11 cellular contexts compared by ENCODE assay signal in the genomic region with DNA sequence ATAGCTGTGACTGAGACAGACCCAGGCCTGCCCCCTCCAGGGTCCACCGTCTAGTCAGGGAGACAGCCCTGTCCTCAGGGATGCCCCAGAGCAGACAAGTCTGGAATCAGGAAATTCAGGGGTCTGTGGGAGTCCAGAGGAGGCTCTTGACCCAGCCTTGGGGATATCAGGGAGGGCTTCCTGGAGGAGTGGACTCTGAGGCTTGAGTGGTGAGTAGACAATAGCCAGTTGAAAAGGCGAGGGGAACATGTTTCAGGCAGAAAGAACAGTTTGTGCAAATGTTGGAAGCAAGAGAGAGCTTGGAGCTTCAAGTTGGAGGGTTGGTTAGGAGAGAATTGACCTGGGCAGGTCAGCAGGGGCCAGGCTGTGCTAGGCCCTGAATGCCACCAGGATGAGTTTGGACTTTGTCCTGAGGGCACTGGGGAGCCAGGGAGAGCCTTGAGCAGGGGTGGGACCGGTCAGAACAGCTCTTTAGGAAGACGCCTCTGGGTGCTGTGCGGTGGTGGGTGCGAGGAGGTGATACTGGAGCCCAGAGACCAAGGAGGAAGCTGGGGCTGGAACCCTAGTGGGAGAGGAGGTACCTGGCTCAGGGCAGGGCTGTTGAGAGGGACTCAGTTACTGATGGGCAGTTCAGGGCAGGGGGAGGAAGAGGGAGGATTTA. TPM values are rescaled to one million over a fixed set of nuclear protein-coding genes. Genes with fewer than 3 reads are reported as not detected.
A peak's percentile ranks its signal among the peaks of the same experiment; 100 is the strongest.
DNase-seq lines count a peak whose midpoint lies in the region; ATAC-seq and TF ChIP-seq lines count a peak whose summit lies in the region.
"Had no signal": no experiment of that assay in that cellular context is flagged by ENCODE, and none has a peak within 500 bp of the region (broad histone marks: within the 10 kb centered on the region; RNA-seq: fewer than 3 reads in every experiment).

No MANE protein-coding gene starts in this region.

- peak overlapping the region; percentile 19 for H3K4me3 Mint-ChIP-seq in activated CD8-positive, alpha-beta memory T cell treated with anti-CD3 and anti-CD28 coated beads, Interleukin-2, amount 10 ng/mL, durations not matched to agents 7 days and 5 days
- H3K4me3 Mint-ChIP-seq in activated CD8-positive, alpha-beta T cell treated with anti-CD3 and anti-CD28 coated beads for 36 hours: peak overlapping the region; percentile 84
- peak overlapping the region; percentile 48 for H3K4me3 Mint-ChIP-seq in memory B cell

- peak overlapping the region; percentile 7 for H3K27ac Mint-ChIP-seq in activated CD8-positive, alpha-beta memory T cell treated with anti-CD3 and anti-CD28 coated beads, Interleukin-2, amount 10 ng/mL, durations not matched to agents 7 days and 5 days
- H3K27ac Mint-ChIP-seq in activated CD8-positive, alpha-beta T cell treated with anti-CD3 and anti-CD28 coated beads for 36 hours: peak overlapping the region; percentile 48
- peak overlapping the region; percentile 76 for H3K27ac Mint-ChIP-seq in memory B cell

- H3K27me3 ChIP-seq in stomach smooth muscle (ENCODE audit: control insufficient read depth in 1 of 2, insufficient read depth in 2 of 2, low read length in 2 of 2): no peaks in the 10 kb centered on the region
- H3K27me3 ChIP-seq: dorsolateral prefrontal cortex, SJCRH30 had no signal

- peaks cover 28% of the 10 kb centered on the region for H3K4me1 Mint-ChIP-seq in activated CD8-positive, alpha-beta memory T cell treated with anti-CD3 and anti-CD28 coated beads, Interleukin-2, amount 10 ng/mL, durations not matched to agents 7 days and 5 days
- H3K4me1 Mint-ChIP-seq in activated CD8-positive, alpha-beta T cell treated with anti-CD3 and anti-CD28 coated beads for 36 hours (ENCODE audit: low read depth): peaks cover 36% of the 10 kb centered on the region
- peaks cover 38% of the 10 kb centered on the region for H3K4me1 Mint-ChIP-seq in memory B cell

- no peak overlapping the region for H3K4me3 ChIP-seq in stomach smooth muscle (ENCODE audit: low read length in 2 of 2)

- no peak for ATAC-seq in activated CD8-positive, alpha-beta memory T cell treated with anti-CD3 and anti-CD28 coated beads, Interleukin-2, amount 10 ng/mL, durations not matched to agents 7 days and 5 days
- ATAC-seq in activated CD8-positive, alpha-beta T cell treated with anti-CD3 and anti-CD28 coated beads for 36 hours: no peak
- ATAC-seq in memory B cell (ENCODE audit: low read depth) (no peak), HG03039 (IDR thresholded peaks at IDR 0.05; ENCODE audit: unreplicated experiment) (no peak)

- no peaks in the 10 kb centered on the region for H3K9me3 ChIP-seq in stomach smooth muscle (ENCODE audit: control insufficient read depth in 2 of 2, low read length in 2 of 2)
- H3K9me3 ChIP-seq: SJCRH30 had no signal

- H3K9ac ChIP-seq in stomach smooth muscle (ENCODE audit: low read length in 2 of 2): peak overlapping the region in 1 of 2 donors; percentile 80

- intact Hi-C loops in activated CD8-positive, alpha-beta T cell treated with anti-CD3 and anti-CD28 coated beads for 36 hours (cut with micrococcal nuclease): no loop called here

- no peaks in the 10 kb centered on the region for H3K27me3 Mint-ChIP-seq in activated CD8-positive, alpha-beta memory T cell treated with anti-CD3 and anti-CD28 coated beads, Interleukin-2, amount 10 ng/mL, durations not matched to agents 7 days and 5 days
- no peaks in the 10 kb centered on the region for H3K27me3 Mint-ChIP-seq in activated CD8-positive, alpha-beta T cell treated with anti-CD3 and anti-CD28 coated beads for 36 hours
- no peaks in the 10 kb centered on the region for H3K27me3 Mint-ChIP-seq in memory B cell

- TF ChIP-seq CTCF in activated CD8-positive, alpha-beta T cell treated with anti-CD3 and anti-CD28 coated beads for 36 hours (IDR thresholded peaks at IDR 0.05): no peak

- peak overlapping the region; percentile 37 for H3K27ac ChIP-seq in stomach smooth muscle (ENCODE audit: low read length)
- H3K27ac ChIP-seq: SJCRH30 had no signal

- POLR2A ChIA-PET in activated CD8-positive, alpha-beta T cell treated with anti-CD3 and anti-CD28 coated beads for 36 hours (lab: Charles Lee): interaction anchor here (0.8 to 1.8 kb wide), 6 partner anchors 10 to 148 kb away, joined by 3 to 5 read pairs (median 3); no protein-coding TSS in a partner anchor

- H3K36me3 Mint-ChIP-seq in activated CD8-positive, alpha-beta memory T cell treated with anti-CD3 and anti-CD28 coated beads, Interleukin-2, amount 10 ng/mL, durations not matched to agents 7 days and 5 days: peaks cover 29% of the 10 kb centered on the region
- H3K36me3 Mint-ChIP-seq in activated CD8-positive, alpha-beta T cell treated with anti-CD3 and anti-CD28 coated beads for 36 hours (ENCODE audit: low read depth): peaks cover 32% of the 10 kb centered on the region
- peaks cover 28% of the 10 kb centered on the region for H3K36me3 Mint-ChIP-seq in memory B cell

- no peak for DNase-seq in activated CD8-positive, alpha-beta memory T cell treated with anti-CD3 and anti-CD28 coated beads, Interleukin-2, amount 10 ng/mL, durations not matched to agents 7 days and 5 days
- no peak for DNase-seq in activated CD8-positive, alpha-beta memory T cell treated with anti-CD3 and anti-CD28 coated beads, Interleukin-2, amount 50 U/mL, for 4 hours
- no peak for DNase-seq in activated CD8-positive, alpha-beta T cell treated with anti-CD3 and anti-CD28 coated beads for 36 hours
- DNase-seq in memory B cell (ENCODE audit: low spot score in 2 of 2) (no peak), cerebellum (ENCODE audit: low spot score) (no peak), NCI-H1105 treated with DMSO at 0.1 percent for 48 hours (lab: John Stamatoyannopoulos, UW) (no peak)
- DNase-seq: activated CD8-positive, alpha-beta memory T cell treated with anti-CD3 and anti-CD28 coated beads, Interleukin-2, amount 50 U/mL, for 48 hours; dorsolateral prefrontal cortex; SJCRH30 had no signal

- H3K4me1 ChIP-seq in stomach smooth muscle (ENCODE audit: control insufficient read depth, insufficient read depth, low read length): peaks cover 27% of the 10 kb centered on the region
- H3K4me1 ChIP-seq: SJCRH30 had no signal

- H3K9me3 Mint-ChIP-seq in activated CD8-positive, alpha-beta memory T cell treated with anti-CD3 and anti-CD28 coated beads, Interleukin-2, amount 10 ng/mL, durations not matched to agents 7 days and 5 days (ENCODE audit: low read depth): no peaks in the 10 kb centered on the region
- no peaks in the 10 kb centered on the region for H3K9me3 Mint-ChIP-seq in activated CD8-positive, alpha-beta T cell treated with anti-CD3 and anti-CD28 coated beads for 36 hours
- H3K9me3 Mint-ChIP-seq in memory B cell: no peaks in the 10 kb centered on the region

- H3K36me3 ChIP-seq in stomach smooth muscle (ENCODE audit: control insufficient read depth in 2 of 2, insufficient read depth in 2 of 2, low read length in 2 of 2): peaks cover 30 to 31% of the 10 kb centered on the region in 2 donors

- CTCF ChIA-PET in activated CD8-positive, alpha-beta memory T cell treated with anti-CD3 and anti-CD28 coated beads, Interleukin-2, amount 10 ng/mL, durations not matched to agents 7 days and 5 days (lab: Charles Lee): interaction anchor here (1.1 to 1.5 kb wide), 2 partner anchors 15 kb away, joined by 4 to 6 read pairs; a partner anchor contains a TSS
- CTCF ChIA-PET in activated CD8-positive, alpha-beta T cell treated with anti-CD3 and anti-CD28 coated beads for 36 hours (lab: Charles Lee): interaction anchor here (1.0 kb wide), 1 partner anchor 15 kb away, joined by 3 read pairs; no protein-coding TSS in a partner anchor

RNA-seq across cellular contexts. Expression of a gene that starts 2.7 kb away (rescaled TPM):
- total RNA-seq in activated CD8-positive, alpha-beta memory T cell treated with anti-CD3 and anti-CD28 coated beads, Interleukin-2, amount 10 ng/mL, durations not matched to agents 7 days and 5 days: 10 to 100 TPM; 24.8 to 27.6 TPM
- total RNA-seq in activated CD8-positive, alpha-beta T cell treated with anti-CD3 and anti-CD28 coated beads for 36 hours: 10 to 100 TPM; 24.4 to 27.0 TPM
- total RNA-seq in cerebellum: 6.4 TPM

RNA-seq across cellular contexts. Expression of a gene that starts 15.7 kb away (rescaled TPM):
- total RNA-seq in activated CD8-positive, alpha-beta memory T cell treated with anti-CD3 and anti-CD28 coated beads, Interleukin-2, amount 10 ng/mL, durations not matched to agents 7 days and 5 days: 10 to 100 TPM in 1 of 2 experiments, 1 to 10 TPM in 1; 7.6 to 14.5 TPM
- 10 to 100 TPM; 11.4 to 12.7 TPM for total RNA-seq in activated CD8-positive, alpha-beta T cell treated with anti-CD3 and anti-CD28 coated beads for 36 hours
- total RNA-seq in cerebellum: 3.0 TPM

RNA-seq across cellular contexts. Expression of a gene that starts 28.0 kb away (rescaled TPM):
- total RNA-seq in activated CD8-positive, alpha-beta memory T cell treated with anti-CD3 and anti-CD28 coated beads, Interleukin-2, amount 10 ng/mL, durations not matched to agents 7 days and 5 days: 10 to 100 TPM; 14.0 to 16.7 TPM
- total RNA-seq in activated CD8-positive, alpha-beta T cell treated with anti-CD3 and anti-CD28 coated beads for 36 hours: 10 to 100 TPM; 23.2 to 26.2 TPM
- 2.2 TPM for total RNA-seq in cerebellum

RNA-seq across cellular contexts. Expression of a gene that starts 50.6 kb away (rescaled TPM):
- total RNA-seq in activated CD8-positive, alpha-beta memory T cell treated with anti-CD3 and anti-CD28 coated beads, Interleukin-2, amount 10 ng/mL, durations not matched to agents 7 days and 5 days: 1 to 10 TPM in 1 of 2 experiments, not detected in 1; 1.4 TPM
- 1 to 10 TPM in 1 of 2 experiments, under 1 TPM in 1; 0.65 to 2.2 TPM for total RNA-seq in activated CD8-positive, alpha-beta T cell treated with anti-CD3 and anti-CD28 coated beads for 36 hours
- 0.54 TPM for total RNA-seq in cerebellum
- total RNA-seq: SJCRH30 had no signal

Comparison
In these comparisons a context has a peak if more than half of its experiments do, and no peak if none do; other contexts are left out.
1. H3K27ac Mint-ChIP-seq: peak in every context shown above with its lines; median percentile 76 in memory B cell; 48 in activated CD8-positive, alpha-beta T cell treated with anti-CD3 and anti-CD28 coated beads for 36 hours; 7 in activated CD8-positive, alpha-beta memory T cell treated with anti-CD3 and anti-CD28 coated beads, Interleukin-2, amount 10 ng/mL, durations not matched to agents 7 days and 5 days.
2. H3K4me3 Mint-ChIP-seq: peak in every context shown above with its lines; median percentile 84 in activated CD8-positive, alpha-beta T cell treated with anti-CD3 and anti-CD28 coated beads for 36 hours; 48 in memory B cell; 19 in activated CD8-positive, alpha-beta memory T cell treated with anti-CD3 and anti-CD28 coated beads, Interleukin-2, amount 10 ng/mL, durations not matched to agents 7 days and 5 days.